10 cellular contexts compared by ENCODE assay signal in the genomic region with DNA sequence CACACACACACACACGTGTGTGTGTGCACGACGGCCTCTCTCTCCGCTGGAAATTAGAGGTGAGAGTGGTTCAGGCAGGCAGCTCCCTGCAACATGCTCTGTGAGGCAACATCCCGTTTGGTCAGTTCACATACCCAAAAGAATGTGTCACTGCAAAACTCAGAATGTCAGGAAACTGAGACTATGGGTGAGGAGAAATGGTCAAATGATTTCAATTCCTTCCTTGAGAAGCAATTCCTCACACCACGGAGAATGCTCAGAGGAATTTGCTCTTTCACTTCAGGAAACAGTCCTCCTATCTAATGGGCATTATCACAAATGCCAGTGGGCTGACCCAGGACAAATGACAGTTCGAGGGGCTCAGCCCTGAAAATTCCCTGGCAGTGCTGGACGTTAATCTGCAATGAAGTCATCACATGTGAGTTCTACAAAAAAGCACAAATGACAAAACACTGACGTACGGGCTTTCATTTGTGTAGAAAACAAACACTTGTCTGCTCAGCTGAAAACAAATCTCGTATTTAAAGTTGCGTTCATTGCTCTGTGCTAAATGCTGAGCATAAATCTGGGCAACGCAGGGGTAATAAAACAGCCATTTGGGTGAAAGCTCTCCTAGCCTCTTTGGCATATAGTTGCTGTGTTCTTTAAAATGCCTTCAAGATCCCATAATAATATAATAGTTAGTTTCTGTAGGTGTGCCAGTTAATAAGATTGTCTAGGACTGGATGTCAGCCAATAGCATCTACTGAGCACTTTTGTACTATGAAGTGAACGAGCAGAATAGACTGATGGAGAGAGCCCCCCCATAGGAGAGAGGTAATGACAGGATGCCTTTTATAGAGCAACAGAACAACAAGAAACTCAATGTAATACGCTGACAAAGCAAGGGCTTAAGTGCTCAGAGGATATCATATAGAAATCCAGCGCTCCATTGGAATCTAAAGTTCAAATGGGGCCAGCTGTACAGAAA. TPM values are rescaled to one million over a fixed set of nuclear protein-coding genes. Genes with fewer than 3 reads are reported as not detected.
DNase-seq lines count a peak whose midpoint lies in the region; ATAC-seq and TF ChIP-seq lines count a peak whose summit lies in the region.
"Had no signal": no experiment of that assay in that cellular context is flagged by ENCODE, and none has a peak within 500 bp of the region (broad histone marks: within the 10 kb centered on the region; RNA-seq: fewer than 3 reads in every experiment).

No MANE protein-coding gene starts in this region.

- peak overlapping the region; percentile 42 for H3K27ac Mint-ChIP-seq in MCF 10A (ENCODE audit: low read depth, unreplicated experiment)

- no peaks in the 10 kb centered on the region for H3K9me3 Mint-ChIP-seq in MCF 10A (ENCODE audit: unreplicated experiment)

- H3K36me3 ChIP-seq in breast epithelium (no peaks in the 10 kb centered on the region), left lung (no peaks in the 10 kb centered on the region), aorta (ENCODE audit: control insufficient read depth in 1 of 2, insufficient read depth in 2 of 2, low read length in 1 of 2) (no peaks in the 10 kb centered on the region)
- H3K36me3 ChIP-seq: BLaER1 had no signal

- H3K4me3 Mint-ChIP-seq in MCF 10A (ENCODE audit: unreplicated experiment) = no peak overlapping the region

- no peak for TF ChIP-seq POLR2A in breast epithelium (IDR thresholded peaks at IDR 0.05)

- in situ Hi-C loops in astrocyte of the cerebellum (cut with HindIII; ENCODE audit: low sequenced_read_pairs) = no loop called here

- peak; percentile 57 for DNase-seq in MCF 10A (ENCODE audit: unreplicated experiment)
- no peak for DNase-seq in breast epithelium (ENCODE audit: low spot score in 2 of 2)
- DNase-seq in astrocyte of the cerebellum (ENCODE audit: low read depth) = no peak
- DNase-seq in left lung = no peak
- DNase-seq in aorta = peak in 1 of 2 donors; percentile 59
- no peak for DNase-seq in NCI-H446 treated with DMSO at 0.1 percent for 48 hours (lab: John Stamatoyannopoulos, UW)
- DNase-seq: foreskin melanocyte had no signal

- peaks cover 12% of the 10 kb centered on the region for H3K4me1 Mint-ChIP-seq in MCF 10A (ENCODE audit: insufficient read depth, unreplicated experiment)

- H3K9me3 ChIP-seq in breast epithelium (no peaks in the 10 kb centered on the region), left lung (no peaks in the 10 kb centered on the region), aorta (ENCODE audit: control insufficient read depth, low read length) (no peaks in the 10 kb centered on the region)
- H3K9me3 ChIP-seq: BLaER1 had no signal

- CTCF ChIA-PET in MCF 10A (lab: Yijun Ruan, JAX) = interaction anchor here (1.2 kb wide), 1 partner anchor 33 kb away, joined by 5 read pairs; no protein-coding TSS in a partner anchor

- peak overlapping the region in 1 of 2 donors; percentile 62 for H3K27ac ChIP-seq in breast epithelium
- peak overlapping the region in 1 of 2 donors; percentile 63 for H3K27ac ChIP-seq in left lung
- H3K27ac ChIP-seq in aorta (ENCODE audit: low read depth in 1 of 2, low read length in 2 of 2) = peak overlapping the region; percentile 52 to 90
- H3K27ac ChIP-seq: BLaER1 had no signal

- POLR2A ChIA-PET in MCF 10A (lab: Yijun Ruan, JAX) = interaction anchor here (0.7 kb wide), 1 partner anchor 9 kb away, joined by 3 read pairs; no protein-coding TSS in a partner anchor

- TF ChIP-seq CTCF in MCF 10A (IDR thresholded peaks at IDR 0.05; ENCODE audit: unreplicated experiment) = no peak
- no peak for TF ChIP-seq CTCF in breast epithelium (IDR thresholded peaks at IDR 0.05)
- TF ChIP-seq CTCF in astrocyte of the cerebellum (IDR thresholded peaks at IDR 0.05; ENCODE audit: low read depth, low read length, missing control alignments) = no peak
- TF ChIP-seq CTCF in left lung (IDR thresholded peaks at IDR 0.05) = no peak

- no peaks in the 10 kb centered on the region for H3K27me3 Mint-ChIP-seq in MCF 10A (ENCODE audit: insufficient read depth, unreplicated experiment)

- H3K4me1 ChIP-seq in breast epithelium = no peaks in the 10 kb centered on the region
- peaks cover 7 to 23% of the 10 kb centered on the region in 2 donors for H3K4me1 ChIP-seq in left lung
- H3K4me1 ChIP-seq in aorta (ENCODE audit: control insufficient read depth in 1 of 2, insufficient read depth in 2 of 2, low read length in 2 of 2) = peaks cover 0 to 2% of the 10 kb centered on the region in 2 donors

- intact Hi-C loops in MCF 10A (cut with micrococcal nuclease) (no loop called here), breast epithelium (cut with DNase I; ENCODE audit: low total_unique reads) (no loop called here), left lung (cut with DNase I) (no loop called here), aorta (cut with DNase I) (no loop called here)

- no TSS peak for BruUV-seq in MCF 10A (replicated peaks; lab: Mats Ljungman, UMichigan)

- WGBS in aorta, 2 donors = 8 to 16% methylated on average over 16 of the region's 16 CpGs

- H3K27me3 ChIP-seq in breast epithelium (no peaks in the 10 kb centered on the region), left lung (no peaks in the 10 kb centered on the region), aorta (ENCODE audit: control insufficient read depth in 1 of 2, insufficient read depth in 2 of 2, low read length in 1 of 2) (no peaks in the 10 kb centered on the region)
- H3K27me3 ChIP-seq: BLaER1 had no signal

- H3K4me3 ChIP-seq in breast epithelium (peak overlapping the region in 1 of 3 donors; percentile 35), astrocyte of the cerebellum (ENCODE audit: low read depth, low read length) (peak overlapping the region; percentile 14), left lung (no peak overlapping the region), aorta (ENCODE audit: low read length in 2 of 2) (peak overlapping the region; percentile 11 to 50)
- H3K4me3 ChIP-seq: BLaER1 had no signal

- no peaks in the 10 kb centered on the region for H3K36me3 Mint-ChIP-seq in MCF 10A (ENCODE audit: insufficient read depth, unreplicated experiment)

- ATAC-seq in left lung (peak; percentile 38), aorta (ENCODE audit: low FRiP score) (peak; percentile 74), GM18909 (IDR thresholded peaks at IDR 0.05; ENCODE audit: poor library complexity, unreplicated experiment) (no peak), GM21529 (IDR thresholded peaks at IDR 0.05; ENCODE audit: unreplicated experiment) (no peak)

RNA-seq across cellular contexts. Expression of gene LATS2, which starts 18.7 kb away (rescaled TPM):
- total RNA-seq in MCF 10A (2022) (28.7 and 32.3 TPM in 2 replicates), breast epithelium (10 to 100 TPM; 15.1 to 35.2 (median 21.6) TPM), left lung (10 to 100 TPM; 30.7 to 31.9 TPM), aorta (10 to 100 TPM; 52.9 to 64.6 TPM)
- polyA plus RNA-seq in aorta = 10 to 100 TPM in 1 of 2 donors, 1 to 10 TPM in 1; 9.5 to 11.4 TPM

RNA-seq across cellular contexts. Expression of gene SAP18, which starts 59.9 kb away (rescaled TPM):
- total RNA-seq in MCF 10A (2022) (213 and 262 TPM in 2 replicates), breast epithelium (10 to 100 TPM; 41.0 to 69.4 (median 42.4) TPM), left lung (100 to 1,000 TPM; 169 to 178 TPM), aorta (100 to 1,000 TPM; 161 to 172 TPM)
- 100 to 1,000 TPM in 1 of 2 donors, 10 to 100 TPM in 1; 77.7 to 166 TPM for polyA plus RNA-seq in aorta

Comparison
In these comparisons a context has a peak if more than half of its experiments do, and no peak if none do; other contexts are left out.
1. H3K4me3 ChIP-seq: peak in astrocyte of the cerebellum (single experiment) and aorta (2 of 2); none in left lung (0 of 2).
2. ATAC-seq: peak in left lung (single experiment) and aorta (single experiment); none in GM18909 (single experiment) and GM21529 (single experiment).